ENCODE assay signal across 8 cellular contexts in genomic region chr15:29822100-29822684, GRCh38. TPM values are rescaled to one million over a fixed set of nuclear protein-coding genes. Genes with fewer than 3 reads are reported as not detected.
A peak's percentile ranks its signal among the peaks of the same experiment; 100 is the strongest.
DNase-seq lines count a peak whose midpoint lies in the region; ATAC-seq and TF ChIP-seq lines count a peak whose summit lies in the region.

Gene TJP1 (minus strand): TSS chr15:29822468. CDS start chr15:29822028, 440 bp downstream.

- peak within 1 kb of the TSS; percentile 88 for H3K27ac ChIP-seq in adipose tissue (ENCODE audit: low read depth, low read length)

- H3K27me3 Mint-ChIP-seq in glutamatergic neuron (ENCODE audit: unreplicated experiment), result peaks cover 13% of the 10 kb centered on the region
- H3K27me3 Mint-ChIP-seq in neural crest cell (ENCODE audit: low read depth), result no peaks in the 10 kb centered on the region

- DNase-seq in DMS79 treated with DMSO at 0.1 percent for 48 hours (lab: John Stamatoyannopoulos, UW) (peak; percentile 11), DMS79 (lab: John Stamatoyannopoulos, UW) (no peak), NCI-H1092 treated with DMSO at 0.1 percent for 48 hours (lab: John Stamatoyannopoulos, UW) (peak; percentile 44), glutamatergic neuron (peak; percentile 87), neural crest cell (ENCODE audit: low read depth, low spot score) (peak; percentile 70), OCI-M2 (lab: John Stamatoyannopoulos, UW; ENCODE audit: unreplicated experiment) (no peak)

- no peak for ATAC-seq in GM18505 (IDR thresholded peaks at IDR 0.05; ENCODE audit: unreplicated experiment)

- H3K27ac Mint-ChIP-seq in glutamatergic neuron (ENCODE audit: unreplicated experiment), result peak within 1 kb of the TSS; percentile 87
- peak within 1 kb of the TSS; percentile 95 for H3K27ac Mint-ChIP-seq in neural crest cell (ENCODE audit: unreplicated experiment)

- H3K4me1 Mint-ChIP-seq in glutamatergic neuron (ENCODE audit: low read depth, unreplicated experiment) (peaks cover 22% of the 10 kb centered on the region), neural crest cell (peaks cover 42% of the 10 kb centered on the region)

- H3K4me3 Mint-ChIP-seq in glutamatergic neuron (ENCODE audit: unreplicated experiment), result peak within 1 kb of the TSS; percentile 94
- H3K4me3 Mint-ChIP-seq in neural crest cell, result peak within 1 kb of the TSS; percentile 95

- TF ChIP-seq POLR2A in GM18505 (IDR thresholded peaks at IDR 0.05; ENCODE audit: borderline replicate concordance, extremely low read depth, insufficient read depth, insufficient read length), result no peak

- H3K9me3 Mint-ChIP-seq in glutamatergic neuron (ENCODE audit: unreplicated experiment) (peaks cover 10% of the 10 kb centered on the region), neural crest cell (peaks cover 2% of the 10 kb centered on the region)

- WGBS in adipose tissue, 3 donors, result 0 to 1% (median 1%) methylated on average over 69 to 78 of the region's 80 CpGs

- TF ChIP-seq CTCF in glutamatergic neuron (IDR thresholded peaks at IDR 0.05; ENCODE audit: partially characterized antibody, unreplicated experiment) (no peak), neural crest cell (conservative IDR thresholded peaks at IDR 0.05) (no peak)

- peaks cover 4% of the 10 kb centered on the region for H3K36me3 Mint-ChIP-seq in glutamatergic neuron (ENCODE audit: unreplicated experiment)
- peaks cover 8% of the 10 kb centered on the region for H3K36me3 Mint-ChIP-seq in neural crest cell (ENCODE audit: low read depth)

RNA-seq across cellular contexts. Expression of gene TJP1, which starts in this region (rescaled TPM):
- polyA plus RNA-seq in adipose tissue, result 10 to 100 TPM; 15.3 to 23.4 (median 22.7) TPM
- 129 TPM for total RNA-seq in glutamatergic neuron (ENCODE audit: unreplicated experiment)
- total RNA-seq in neural crest cell, result 90.6 and 97.8 TPM in 2 replicates

Comparison
In these comparisons a context has a peak if more than half of its experiments do, and no peak if none do; other contexts are left out.
1. DNase-seq: peak in DMS79 treated with DMSO at 0.1 percent for 48 hours (single experiment), NCI-H1092 treated with DMSO at 0.1 percent for 48 hours (single experiment), glutamatergic neuron (single experiment) and neural crest cell (single experiment); none in DMS79 (single experiment) and OCI-M2 (single experiment).